Comparison of ENCODE assay signal across 16 cellular contexts in genomic region chr10:78330884-78331283, GRCh38.
"Had no signal": no experiment of that assay in that cellular context is flagged by ENCODE, and none has a peak within 500 bp of the region (broad histone marks: within the 10 kb centered on the region; RNA-seq: fewer than 3 reads in every experiment).

No MANE protein-coding gene starts in this region.

- H3K4me1 Mint-ChIP-seq: natural killer cell; stimulated activated memory B cell treated with anti-CD40 and anti-IgM and Interleukin-4, amounts not matched to agents 10 μg/mL and 1 μg/mL and 100 μg/mL, for 72 hours had no signal

- ATAC-seq: activated CD4-positive, CD25-positive, alpha-beta regulatory T cell treated with anti-CD3 and anti-CD28 coated beads, Interleukin-2, amount 50 U/mL, for 24 hours; esophagus mucosa; foreskin keratinocyte; left colon; mucosa of descending colon; natural killer cell; pancreas; stimulated activated memory B cell treated with anti-CD40 and anti-IgM and Interleukin-4, amounts not matched to agents 10 μg/mL and 1 μg/mL and 100 μg/mL, for 72 hours had no signal

- H3K36me3 ChIP-seq: heart left ventricle, pancreas had no signal

- DNase-seq: activated CD4-positive, alpha-beta T cell treated with anti-CD3 and anti-CD28 coated beads, Interleukin-2, amount 50 U/mL, for 48 hours; activated naive CD4-positive, alpha-beta T cell; aorta; foreskin keratinocyte; left colon; mucosa of descending colon; natural killer cell; SW 1271 had no signal

- H3K4me1 ChIP-seq: foreskin keratinocyte, pancreas had no signal

- H3K4me3 ChIP-seq: heart left ventricle, lung, mucosa of descending colon, pancreas, smooth muscle cell had no signal

- H3K27ac Mint-ChIP-seq: natural killer cell; stimulated activated memory B cell treated with anti-CD40 and anti-IgM and Interleukin-4, amounts not matched to agents 10 μg/mL and 1 μg/mL and 100 μg/mL, for 72 hours; T-helper 2 cell treated with Interferon-gamma antibody and Interleukin-4, amounts not matched to agents 5 μg/mL and 100 μg/mL, for 36 hours had no signal

- H3K27ac ChIP-seq: foreskin keratinocyte, pancreas had no signal

- H3K27me3 ChIP-seq: foreskin keratinocyte, heart left ventricle, pancreas had no signal

- H3K4me3 Mint-ChIP-seq: natural killer cell; stimulated activated memory B cell treated with anti-CD40 and anti-IgM and Interleukin-4, amounts not matched to agents 10 μg/mL and 1 μg/mL and 100 μg/mL, for 72 hours; T-helper 2 cell treated with Interferon-gamma antibody and Interleukin-4, amounts not matched to agents 5 μg/mL and 100 μg/mL, for 36 hours had no signal
